ENCODE assay signal across 16 cellular contexts in genomic region chr17:49910858-49911204, GRCh38. TPM values are rescaled to one million over a fixed set of nuclear protein-coding genes. Genes with fewer than 3 reads are reported as not detected.
DNase-seq lines count a peak whose midpoint lies in the region; ATAC-seq, FAIRE-seq and TF ChIP-seq lines count a peak whose summit lies in the region.
"Had no signal": no experiment of that assay in that cellular context is flagged by ENCODE, and none has a peak within 500 bp of the region (broad histone marks: within the 10 kb centered on the region; RNA-seq: fewer than 3 reads in every experiment).

No MANE protein-coding gene starts in this region.

- peak overlapping the region; percentile 77 for H3K4me3 Mint-ChIP-seq in activated naive CD8-positive, alpha-beta T cell
- H3K4me3 Mint-ChIP-seq in activated naive CD8-positive, alpha-beta T cell treated with anti-CD3 and anti-CD28 coated beads for 36 hours: no peak overlapping the region
- peak overlapping the region; percentile 34 for H3K4me3 Mint-ChIP-seq in activated T-helper 17 cell treated with anti-CD3 and anti-CD28 coated beads, Interleukin-2, amount 50 U/mL, for 72 hours
- peak overlapping the region; percentile 86 for H3K4me3 Mint-ChIP-seq in type B pancreatic cell
- H3K4me3 Mint-ChIP-seq: HFFc6; T-helper 2 cell treated with Interferon-gamma antibody and Interleukin-4, amounts not matched to agents 5 μg/mL and 100 μg/mL, for 36 hours had no signal

- peaks cover 3% of the 10 kb centered on the region for H4K20me1 ChIP-seq in keratinocyte (ENCODE audit: control insufficient read depth, extremely low read depth, insufficient read depth, low read length)
- H4K20me1 ChIP-seq in mammary epithelial cell (ENCODE audit: insufficient read depth, low read length): no peaks in the 10 kb centered on the region

- in situ Hi-C loops in mammary epithelial cell (cut with MboI; ENCODE audit: low sequenced_read_pairs in 2 of 2): no loop called here

- intact Hi-C loops in mammary epithelial cell (cut with micrococcal nuclease): no loop called here

- no peak for DNase-seq in activated naive CD8-positive, alpha-beta T cell treated with anti-CD3 and anti-CD28 coated beads for 36 hours
- DNase-seq in keratinocyte (ENCODE audit: low read depth, low spot score) (no peak), type B pancreatic cell (ENCODE audit: extremely low spot score, unreplicated experiment) (no peak), mammary epithelial cell (no peak), HEK293T (ENCODE audit: extremely low spot score) (no peak)
- DNase-seq: activated CD4-positive, CD25-positive, alpha-beta regulatory T cell treated with anti-CD3 and anti-CD28 coated beads, Interleukin-2, amount 50 U/mL, for 72 hours; caudate nucleus; effector memory CD8-positive, alpha-beta T cell; Right ventricle myocardium superior had no signal

- CTCF ChIA-PET in mammary epithelial cell (lab: Charles Lee; ENCODE audit: low non-redundant PET): no interaction called here
- CTCF ChIA-PET in HEK293T (lab: Yijun Ruan, JAX): no interaction called here

- peaks cover 4% of the 10 kb centered on the region for H3K36me3 Mint-ChIP-seq in activated naive CD8-positive, alpha-beta T cell
- H3K36me3 Mint-ChIP-seq in activated naive CD8-positive, alpha-beta T cell treated with anti-CD3 and anti-CD28 coated beads for 36 hours: no peaks in the 10 kb centered on the region
- no peaks in the 10 kb centered on the region for H3K36me3 Mint-ChIP-seq in activated T-helper 17 cell treated with anti-CD3 and anti-CD28 coated beads, Interleukin-2, amount 50 U/mL, for 72 hours (ENCODE audit: low read depth)
- no peaks in the 10 kb centered on the region for H3K36me3 Mint-ChIP-seq in type B pancreatic cell
- H3K36me3 Mint-ChIP-seq: activated naive CD4-positive, alpha-beta T cell treated with anti-CD3 and anti-CD28 coated beads, Interleukin-2, amount 50 U/mL, for 72 hours had no signal

- H3K27ac ChIP-seq in keratinocyte (ENCODE audit: control insufficient read depth, insufficient read depth, low read length) (no peak overlapping the region), mammary epithelial cell (ENCODE audit: insufficient read depth, low read depth, low read length) (no peak overlapping the region)

- ATAC-seq in activated T-helper 17 cell treated with anti-CD3 and anti-CD28 coated beads, Interleukin-2, amount 50 U/mL, for 72 hours (replicated peaks): no peak
- ATAC-seq in HG03139 (IDR thresholded peaks at IDR 0.05; ENCODE audit: unreplicated experiment): no peak

- POLR2A ChIA-PET in HEK293T (lab: Yijun Ruan, JAX): interaction anchor here (0.8 kb wide), 1 partner anchor 58 kb away, joined by 3 read pairs; the partner anchor contains the start of gene DLX4

- no peaks in the 10 kb centered on the region for H3K9me1 ChIP-seq in keratinocyte (ENCODE audit: control insufficient read depth, extremely low read depth, insufficient read depth, low read length)

- dilution Hi-C loops in keratinocyte (cut with MboI; ENCODE audit: extremely low pct_ligation_motif_present, low sequenced_read_pairs) (no loop called here), mammary epithelial cell (cut with HindIII; ENCODE audit: low sequenced_read_pairs) (loop anchor here (5.0 kb wide), 1 partner anchor 86 kb away; the partner anchor contains the start of gene DLX3)

- no peaks in the 10 kb centered on the region for H3K9me3 Mint-ChIP-seq in activated naive CD8-positive, alpha-beta T cell (ENCODE audit: low read depth)
- no peaks in the 10 kb centered on the region for H3K9me3 Mint-ChIP-seq in activated naive CD8-positive, alpha-beta T cell treated with anti-CD3 and anti-CD28 coated beads for 36 hours
- H3K9me3 Mint-ChIP-seq in activated T-helper 17 cell treated with anti-CD3 and anti-CD28 coated beads, Interleukin-2, amount 50 U/mL, for 72 hours: no peaks in the 10 kb centered on the region
- no peaks in the 10 kb centered on the region for H3K9me3 Mint-ChIP-seq in type B pancreatic cell
- H3K9me3 Mint-ChIP-seq: activated naive CD4-positive, alpha-beta T cell treated with anti-CD3 and anti-CD28 coated beads, Interleukin-2, amount 50 U/mL, for 72 hours; effector memory CD8-positive, alpha-beta T cell; HFFc6; T-helper 2 cell treated with Interferon-gamma antibody and Interleukin-4, amounts not matched to agents 5 μg/mL and 100 μg/mL, for 36 hours had no signal

- no TSS peak for BruUV-seq in mammary epithelial cell (replicated peaks; lab: Mats Ljungman, UMichigan)

- H3K36me3 ChIP-seq in keratinocyte (ENCODE audit: control insufficient read depth in 2 of 2, extremely low read depth in 1 of 2, insufficient read depth in 2 of 2, low read length in 2 of 2): no peaks in the 10 kb centered on the region
- H3K36me3 ChIP-seq in mammary epithelial cell (ENCODE audit: insufficient read depth, low read length): no peaks in the 10 kb centered on the region

- peaks cover 23% of the 10 kb centered on the region for H3K27me3 Mint-ChIP-seq in activated naive CD8-positive, alpha-beta T cell
- H3K27me3 Mint-ChIP-seq in activated naive CD8-positive, alpha-beta T cell treated with anti-CD3 and anti-CD28 coated beads for 36 hours: peaks cover 72% of the 10 kb centered on the region
- H3K27me3 Mint-ChIP-seq in activated T-helper 17 cell treated with anti-CD3 and anti-CD28 coated beads, Interleukin-2, amount 50 U/mL, for 72 hours: peaks cover 61% of the 10 kb centered on the region
- peaks cover 68% of the 10 kb centered on the region for H3K27me3 Mint-ChIP-seq in type B pancreatic cell

- H3K4me1 ChIP-seq in keratinocyte (ENCODE audit: control insufficient read depth, extremely low read depth, insufficient read depth, low read length) (peaks cover 7% of the 10 kb centered on the region), mammary epithelial cell (ENCODE audit: insufficient read depth, low read length) (peaks cover 7% of the 10 kb centered on the region)

- H3K9ac ChIP-seq in keratinocyte (ENCODE audit: control insufficient read depth, extremely low read depth, insufficient read depth, low read length): no peak overlapping the region
- no peak overlapping the region for H3K9ac ChIP-seq in mammary epithelial cell (ENCODE audit: insufficient read depth, low read length)

- H3K79me2 ChIP-seq in keratinocyte (ENCODE audit: control insufficient read depth, insufficient read depth, low read length) (no peaks in the 10 kb centered on the region), mammary epithelial cell (ENCODE audit: insufficient read depth, low read length) (no peaks in the 10 kb centered on the region)

- peak overlapping the region; percentile 46 for H3K4me2 ChIP-seq in keratinocyte (ENCODE audit: control insufficient read depth, extremely low read depth, insufficient read depth, low read depth, low read length)
- no peak overlapping the region for H3K4me2 ChIP-seq in mammary epithelial cell (ENCODE audit: insufficient read depth, low read depth, low read length)

- H3K27ac Mint-ChIP-seq in activated naive CD8-positive, alpha-beta T cell: no peak overlapping the region
- H3K27ac Mint-ChIP-seq in activated naive CD8-positive, alpha-beta T cell treated with anti-CD3 and anti-CD28 coated beads for 36 hours: no peak overlapping the region
- no peak overlapping the region for H3K27ac Mint-ChIP-seq in activated T-helper 17 cell treated with anti-CD3 and anti-CD28 coated beads, Interleukin-2, amount 50 U/mL, for 72 hours
- peak overlapping the region; percentile 71 for H3K27ac Mint-ChIP-seq in type B pancreatic cell
- H3K27ac Mint-ChIP-seq: activated naive CD4-positive, alpha-beta T cell treated with anti-CD3 and anti-CD28 coated beads, Interleukin-2, amount 50 U/mL, for 72 hours; HFFc6; T-helper 2 cell treated with Interferon-gamma antibody and Interleukin-4, amounts not matched to agents 5 μg/mL and 100 μg/mL, for 36 hours had no signal

- H2AFZ ChIP-seq in keratinocyte (ENCODE audit: control insufficient read depth, low read length): no peak overlapping the region
- H2AFZ ChIP-seq in mammary epithelial cell (ENCODE audit: low read depth, low read length): no peak overlapping the region

- no peak for FAIRE-seq in keratinocyte (lab: Jason Lieb, UNC)

- H3K27me3 ChIP-seq in keratinocyte (ENCODE audit: control insufficient read depth, extremely low read depth, insufficient read depth, low read length): peaks cover 66% of the 10 kb centered on the region
- peaks cover 12% of the 10 kb centered on the region for H3K27me3 ChIP-seq in mammary epithelial cell (ENCODE audit: insufficient read depth, low read length)

- 87% methylated on average over 7 of the region's 7 CpGs for WGBS in mammary epithelial cell (ENCODE audit: low coverage, missing lambda C conversion rate)

- peaks cover 10% of the 10 kb centered on the region for H3K4me1 Mint-ChIP-seq in activated naive CD8-positive, alpha-beta T cell (ENCODE audit: low read depth)
- peaks cover 6% of the 10 kb centered on the region for H3K4me1 Mint-ChIP-seq in activated naive CD8-positive, alpha-beta T cell treated with anti-CD3 and anti-CD28 coated beads for 36 hours
- no peaks in the 10 kb centered on the region for H3K4me1 Mint-ChIP-seq in activated T-helper 17 cell treated with anti-CD3 and anti-CD28 coated beads, Interleukin-2, amount 50 U/mL, for 72 hours
- H3K4me1 Mint-ChIP-seq in type B pancreatic cell (ENCODE audit: unreplicated experiment): peaks cover 16% of the 10 kb centered on the region

- H3K9me3 ChIP-seq in keratinocyte (ENCODE audit: control insufficient read depth, low read depth, low read length) (no peaks in the 10 kb centered on the region), mammary epithelial cell (replicated peaks; ENCODE audit: insufficient read depth, low read length) (no peaks in the 10 kb centered on the region)

- TF ChIP-seq CTCF in keratinocyte (optimal IDR thresholded peaks at IDR 0.05 in 1 of 3, IDR thresholded peaks at IDR 0.05 in 1 of 3, conservative IDR thresholded peaks at IDR 0.05 in 1 of 3; ENCODE audit: extremely low read depth in 1 of 3, insufficient read depth in 2 of 3, low read length in 3 of 3): no peak
- no peak for TF ChIP-seq CTCF in type B pancreatic cell (conservative IDR thresholded peaks at IDR 0.05)
- no peak for TF ChIP-seq CTCF in mammary epithelial cell (conservative IDR thresholded peaks at IDR 0.05 in 1 of 2, IDR thresholded peaks at IDR 0.05 in 1 of 2; ENCODE audit: extremely low read depth in 1 of 2, insufficient read depth in 1 of 2, low read depth in 1 of 2, low read length in 2 of 2)

- H3K4me3 ChIP-seq in keratinocyte (ENCODE audit: control insufficient read depth in 2 of 3, extremely low read depth in 1 of 3, insufficient read depth in 2 of 3, low read depth in 1 of 3, low read length in 3 of 3) (no peak overlapping the region), mammary epithelial cell (replicated peaks in 1 of 3; ENCODE audit: insufficient read depth in 1 of 3, low read depth in 2 of 3, low read length in 3 of 3) (no peak overlapping the region)

RNA-seq across cellular contexts. Expression of gene DLX4, which starts 58.2 kb away (rescaled TPM):
- total RNA-seq in activated naive CD8-positive, alpha-beta T cell treated with anti-CD3 and anti-CD28 coated beads for 36 hours: under 1 TPM; 0.62 to 0.70 TPM
- total RNA-seq in activated T-helper 17 cell treated with anti-CD3 and anti-CD28 coated beads, Interleukin-2, amount 50 U/mL, for 72 hours: under 1 TPM; 0.39 to 0.61 TPM
- polyA plus RNA-seq in keratinocyte (0.10 to 0.22 TPM (median 0.18 TPM) in 3 replicates), mammary epithelial cell (0.14 TPM)
- polyA plus RNA-seq in keratinocyte (2011; ENCODE audit: low read depth): 0.42 TPM
- polyA plus RNA-seq in keratinocyte (2011; cell fraction: cytosol; rRNA removed): 0.31 and 0.34 TPM in 2 replicates
- polyA plus RNA-seq in keratinocyte (2011; cell fraction: nucleus; rRNA removed): 0.32 and 0.77 TPM in 2 replicates
- 0.30 and 0.49 TPM in 2 replicates for polyA plus RNA-seq in keratinocyte (2012; ENCODE audit: low replicate concordance)
- polyA minus RNA-seq in keratinocyte (0.10 to 1.4 TPM (median 0.23 TPM) in 3 replicates), mammary epithelial cell (not detected)
- 1.7 TPM for polyA minus RNA-seq in keratinocyte (2011; cell fraction: cytosol; rRNA and poly(A)+ RNA removed)
- polyA minus RNA-seq in keratinocyte (2011; cell fraction: nucleus; rRNA and poly(A)+ RNA removed): 0.62 TPM in 1 of 2 replicates, not detected in the other
- total RNA-seq in type B pancreatic cell (ENCODE audit: low replicate concordance) (3.1 and 10.4 TPM in 2 replicates), mammary epithelial cell (under 1 TPM in 1 of 2 donors, not detected in 1; 0.49 TPM)
- total RNA-seq: HFFc6, Right ventricle myocardium superior, skeletal muscle tissue had no signal
